ENCODE assay signal across 7 cellular contexts in genomic region chr10:51439645-51440044, GRCh38.
"Had no signal": no experiment of that assay in that cellular context is flagged by ENCODE, and none has a peak within 500 bp of the region (broad histone marks: within the 10 kb centered on the region; RNA-seq: fewer than 3 reads in every experiment).

No MANE protein-coding gene starts in this region.

- H3K4me3 ChIP-seq: GM23338 had no signal

- H2AFZ ChIP-seq: GM23338 had no signal

- H3K27ac ChIP-seq: HL-60 had no signal

- H3K4me2 ChIP-seq: GM23338 had no signal

- DNase-seq: H9, HCEC 1CT, HFFc6, KBM-7 had no signal

- ATAC-seq: GM23338, HepG2 had no signal
